8 cellular contexts compared by ENCODE assay signal in genomic region chr4:986949-987688, GRCh38. TPM values are rescaled to one million over a fixed set of nuclear protein-coding genes. Genes with fewer than 3 reads are reported as not detected.
DNase-seq lines count a peak whose midpoint lies in the region; ATAC-seq and TF ChIP-seq lines count a peak whose summit lies in the region.

IDUA (plus strand) TSS chr4:987044; CDS start chr4:987085, 41 bp downstream.

- peaks cover 12% of the 10 kb centered on the region for H3K4me1 Mint-ChIP-seq in WTC11

- peak within 1 kb of the TSS; percentile 85 for H2AFZ ChIP-seq in mammary epithelial cell (ENCODE audit: low read depth, low read length)

- peak within 1 kb of the TSS; percentile 89 for H3K4me2 ChIP-seq in mammary epithelial cell (ENCODE audit: insufficient read depth, low read depth, low read length)

- DNase-seq in NCI-H1092 (lab: John Stamatoyannopoulos, UW) (peak; percentile 62), WTC11 (ENCODE audit: low spot score) (peak; percentile 66), mammary epithelial cell (peak; percentile 84), islet precursor cell (peak; percentile 92)
- peak; percentile 75 to 77 for DNase-seq in stimulated activated CD4-positive, alpha-beta T cell treated with anti-CD3 and anti-CD28 coated beads, Interleukin-12 subunit alpha, Interleukin-12 subunit beta, amount 100 ng/mL, for 24 hours (ENCODE audit: low read depth in 2 of 2)

- WGBS in mammary epithelial cell (ENCODE audit: low coverage, missing lambda C conversion rate), result 5% methylated on average over 7 of the region's 65 CpGs

- H3K9ac ChIP-seq in mammary epithelial cell (ENCODE audit: insufficient read depth, low read length), result peak within 1 kb of the TSS; percentile 36

- H3K27ac ChIP-seq in HEK293 (ENCODE audit: extremely low read depth, low read depth, low read length) (no peak within 1 kb of the TSS; the same call in 1 of the 2 replicates), mammary epithelial cell (ENCODE audit: insufficient read depth, low read depth, low read length) (peak within 1 kb of the TSS; percentile 24)

- BruUV-seq in mammary epithelial cell (replicated peaks; lab: Mats Ljungman, UMichigan), result no TSS peak

- dilution Hi-C loops in mammary epithelial cell (cut with HindIII; ENCODE audit: low sequenced_read_pairs), result no loop called here

- intact Hi-C loops in mammary epithelial cell (cut with micrococcal nuclease), result loop anchor here (1.0 to 5.0 kb wide), 5 partner anchors 22 to 244 kb away; partner anchors contain the start of genes GAK and TMEM175

- H3K4me1 ChIP-seq in HEK293 (ENCODE audit: control insufficient read depth, insufficient read depth, low read length) (no peaks in the 10 kb centered on the region), mammary epithelial cell (ENCODE audit: insufficient read depth, low read length) (peaks cover 26% of the 10 kb centered on the region)

- POLR2A ChIA-PET in HEK293 (lab: Yijun Ruan, JAX) (no interaction called here), WTC11 (lab: Charles Lee) (interaction anchor here (1.5 kb wide), 1 partner anchor 15 kb away, joined by 4 read pairs; no protein-coding TSS in a partner anchor)

- H3K4me3 Mint-ChIP-seq in WTC11, result peak within 1 kb of the TSS; percentile 80

- TF ChIP-seq CTCF in GM12875 (IDR thresholded peaks at IDR 0.05; ENCODE audit: borderline replicate concordance, insufficient read depth, low read depth, low read length) (peak; percentile 55), HEK293 (tag by site-specific recombination; IDR thresholded peaks at IDR 0.05) (peak; percentile 78), WTC11 (IDR thresholded peaks at IDR 0.05) (no peak), mammary epithelial cell (conservative IDR thresholded peaks at IDR 0.05 in 1 of 2, IDR thresholded peaks at IDR 0.05 in 1 of 2; ENCODE audit: extremely low read depth in 1 of 2, insufficient read depth in 1 of 2, low read depth in 1 of 2, low read length in 2 of 2) (peak; percentile 2 to 54)

- in situ Hi-C loops in mammary epithelial cell (cut with MboI; ENCODE audit: low sequenced_read_pairs in 2 of 2), result loop anchor here in 1 of 2 donors (25.0 kb wide), 1 partner anchor 200 kb away; no protein-coding TSS in a partner anchor

- CTCF ChIA-PET in HEK293 (lab: Yijun Ruan, JAX) (interaction anchor here (0.6 to 2.1 kb wide), 4 partner anchors 12 to 245 kb away, joined by 3 to 12 read pairs (median 4); no protein-coding TSS in a partner anchor), WTC11 (lab: Charles Lee) (interaction anchor here (0.6 to 1.9 kb wide), 15 partner anchors 9 to 246 kb away, joined by 3 to 5 read pairs (median 3); partner anchors contain the start of gene FGFRL1), mammary epithelial cell (lab: Charles Lee; ENCODE audit: low non-redundant PET) (interaction anchor here (0.5 to 1.2 kb wide), 6 partner anchors 49 to 246 kb away, joined by 3 to 5 read pairs (median 4); partner anchors contain the start of genes GAK and TMEM175)

- ATAC-seq in WTC11, result peak; percentile 35
- ATAC-seq in HG03097 (IDR thresholded peaks at IDR 0.05; ENCODE audit: low FRiP score, unreplicated experiment), result no peak

- no peak within 1 kb of the TSS for H3K27ac Mint-ChIP-seq in WTC11

- H3K9me3 ChIP-seq in HEK293 (ENCODE audit: control insufficient read depth, insufficient read depth, low read depth, low read length) (no peaks in the 10 kb centered on the region), mammary epithelial cell (replicated peaks; ENCODE audit: insufficient read depth, low read length) (no peaks in the 10 kb centered on the region)

- H4K20me1 ChIP-seq in mammary epithelial cell (ENCODE audit: insufficient read depth, low read length), result no peaks in the 10 kb centered on the region

- H3K36me3 ChIP-seq in HEK293 (ENCODE audit: control insufficient read depth in 2 of 2, insufficient read depth in 1 of 2, low read length in 2 of 2) (peaks cover 0 to 4% of the 10 kb centered on the region in 2 experiments; a peak in 1 of 3 replicates), mammary epithelial cell (ENCODE audit: insufficient read depth, low read length) (no peaks in the 10 kb centered on the region)

- peak within 1 kb of the TSS; percentile 31 for H3K4me3 ChIP-seq in GM12875 (ENCODE audit: low read depth, low read length)
- peak within 1 kb of the TSS; percentile 36 for H3K4me3 ChIP-seq in HEK293 (ENCODE audit: low read depth, low read length)
- peak within 1 kb of the TSS; percentile 65 to 77 (median 66) for H3K4me3 ChIP-seq in mammary epithelial cell (replicated peaks in 1 of 3; ENCODE audit: insufficient read depth in 1 of 3, low read depth in 2 of 3, low read length in 3 of 3)

- H3K27me3 Mint-ChIP-seq in WTC11 (ENCODE audit: low read depth), result peaks cover 18% of the 10 kb centered on the region

- no peaks in the 10 kb centered on the region for H3K36me3 Mint-ChIP-seq in WTC11

- no peaks in the 10 kb centered on the region for H3K27me3 ChIP-seq in mammary epithelial cell (ENCODE audit: insufficient read depth, low read length)

- H3K9me3 Mint-ChIP-seq in WTC11, result no peaks in the 10 kb centered on the region

- peaks cover 6% of the 10 kb centered on the region for H3K79me2 ChIP-seq in mammary epithelial cell (ENCODE audit: insufficient read depth, low read length)

TF ChIP-seq in HEK293, 187 proteins besides CTCF, POLR2A, EP300 and RAD21 (continues in another document):
- TF ChIP-seq ZNF174 (tag by site-specific recombination; IDR thresholded peaks at IDR 0.05) (no peak), ZIC2 (tag by site-specific recombination; IDR thresholded peaks at IDR 0.05) (peak; percentile 83), KLF9 (tag by site-specific recombination; IDR thresholded peaks at IDR 0.05; ENCODE audit: low read depth) (peak; percentile 67), ZEB2 (tag by site-specific recombination; IDR thresholded peaks at IDR 0.05) (no peak; the same call in 1 of the 2 replicates), ZNF335 (tag by site-specific recombination; conservative IDR thresholded peaks at IDR 0.05) (no peak; the same call in none of the 2 replicates), GLIS2 (tag by site-specific recombination; IDR thresholded peaks at IDR 0.05) (peak; percentile 94), KLF7 (tag by site-specific recombination; IDR thresholded peaks at IDR 0.05; ENCODE audit: borderline replicate concordance) (no peak), ZNF561 (tag by site-specific recombination; IDR thresholded peaks at IDR 0.05; ENCODE audit: borderline replicate concordance) (peak; percentile 55; the same call in 1 of the 2 replicates), SETDB1 (IDR thresholded peaks at IDR 0.05; ENCODE audit: insufficient read length, low read length) (no peak), EGR2 (tag by site-specific recombination; IDR thresholded peaks at IDR 0.05; ENCODE audit: low read depth) (peak; percentile 70; the same call in 1 of the 2 replicates), SP3 (tag by site-specific recombination; IDR thresholded peaks at IDR 0.05) (peak; percentile 56), ZBTB20 (tag by site-specific recombination; IDR thresholded peaks at IDR 0.05) (peak; percentile 79)
- TF ChIP-seq, protein P1, sequence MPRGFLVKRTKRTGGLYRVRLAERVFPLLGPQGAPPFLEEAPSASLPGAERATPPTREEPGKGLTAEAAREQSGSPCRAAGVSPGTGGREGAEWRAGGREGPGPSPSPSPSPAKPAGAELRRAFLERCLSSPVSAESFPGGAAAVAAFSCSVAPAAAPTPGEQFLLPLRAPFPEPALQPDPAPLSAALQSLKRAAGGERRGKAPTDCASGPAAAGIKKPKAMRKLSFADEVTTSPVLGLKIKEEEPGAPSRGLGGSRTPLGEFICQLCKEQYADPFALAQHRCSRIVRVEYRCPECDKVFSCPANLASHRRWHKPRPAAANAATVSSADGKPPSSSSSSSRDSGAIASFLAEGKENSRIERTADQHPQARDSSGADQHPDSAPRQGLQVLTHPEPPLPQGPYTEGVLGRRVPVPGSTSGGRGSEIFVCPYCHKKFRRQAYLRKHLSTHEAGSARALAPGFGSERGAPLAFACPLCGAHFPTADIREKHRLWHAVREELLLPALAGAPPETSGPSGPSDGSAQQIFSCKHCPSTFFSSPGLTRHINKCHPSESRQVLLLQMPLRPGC (tag by site-specific recombination; IDR thresholded peaks at IDR 0.05), result no peak

TF ChIP-seq in WTC11, 78 proteins besides CTCF, POLR2A, EP300 and RAD21 (continues in another document):
- TF ChIP-seq, protein P2, sequence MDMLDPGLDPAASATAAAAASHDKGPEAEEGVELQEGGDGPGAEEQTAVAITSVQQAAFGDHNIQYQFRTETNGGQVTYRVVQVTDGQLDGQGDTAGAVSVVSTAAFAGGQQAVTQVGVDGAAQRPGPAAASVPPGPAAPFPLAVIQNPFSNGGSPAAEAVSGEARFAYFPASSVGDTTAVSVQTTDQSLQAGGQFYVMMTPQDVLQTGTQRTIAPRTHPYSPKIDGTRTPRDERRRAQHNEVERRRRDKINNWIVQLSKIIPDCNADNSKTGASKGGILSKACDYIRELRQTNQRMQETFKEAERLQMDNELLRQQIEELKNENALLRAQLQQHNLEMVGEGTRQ (CRISPR knock-in tag; IDR thresholded peaks at IDR 0.05), result peak; percentile 85
- no peak for TF ChIP-seq TCF7 (CRISPR knock-in tag; IDR thresholded peaks at IDR 0.05; ENCODE audit: low read depth)
- TF ChIP-seq NFE2L1 (CRISPR knock-in tag; IDR thresholded peaks at IDR 0.05), result no peak
- TF ChIP-seq JAZF1 (CRISPR knock-in tag; IDR thresholded peaks at IDR 0.05), result no peak
- TF ChIP-seq ZNF317 (CRISPR knock-in tag; IDR thresholded peaks at IDR 0.05; ENCODE audit: borderline replicate concordance, low read depth), result no peak
- TF ChIP-seq JUN (CRISPR knock-in tag; IDR thresholded peaks at IDR 0.05), result no peak
- TF ChIP-seq, protein P3, sequence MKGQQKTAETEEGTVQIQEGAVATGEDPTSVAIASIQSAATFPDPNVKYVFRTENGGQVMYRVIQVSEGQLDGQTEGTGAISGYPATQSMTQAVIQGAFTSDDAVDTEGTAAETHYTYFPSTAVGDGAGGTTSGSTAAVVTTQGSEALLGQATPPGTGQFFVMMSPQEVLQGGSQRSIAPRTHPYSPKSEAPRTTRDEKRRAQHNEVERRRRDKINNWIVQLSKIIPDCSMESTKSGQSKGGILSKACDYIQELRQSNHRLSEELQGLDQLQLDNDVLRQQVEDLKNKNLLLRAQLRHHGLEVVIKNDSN (CRISPR knock-in tag; IDR thresholded peaks at IDR 0.05), result peak; percentile 72; the same call in 1 of the 2 replicates
- no peak for TF ChIP-seq OVOL2 (CRISPR knock-in tag; IDR thresholded peaks at IDR 0.05; ENCODE audit: borderline replicate concordance)

RNA-seq across cellular contexts. Expression of gene IDUA, which starts in this region (rescaled TPM):
- total RNA-seq in WTC11 (2021) (8.5 to 9.7 TPM (median 8.7 TPM) in 3 replicates), mammary epithelial cell (10 to 100 TPM; 17.8 to 30.8 TPM)
- 4.2 TPM for polyA plus RNA-seq in mammary epithelial cell
- polyA minus RNA-seq in mammary epithelial cell, result 0.98 TPM
